25 cellular contexts compared by ENCODE assay signal in genomic region chr10:89792187-89792586, GRCh38.
"Had no signal": no experiment of that assay in that cellular context is flagged by ENCODE, and none has a peak within 500 bp of the region (broad histone marks: within the 10 kb centered on the region; RNA-seq: fewer than 3 reads in every experiment).

No MANE protein-coding gene starts in this region.

- H3K4me3 ChIP-seq: dorsolateral prefrontal cortex, hepatocyte, left ventricle myocardium inferior, sigmoid colon, smooth muscle cell, transverse colon had no signal

- H3K4me1 Mint-ChIP-seq: activated naive CD8-positive, alpha-beta T cell treated with anti-CD3 and anti-CD28 coated beads, Interleukin-2, amount 50 U/mL, for 24 hours; immature natural killer cell had no signal

- ATAC-seq: activated naive CD8-positive, alpha-beta T cell treated with anti-CD3 and anti-CD28 coated beads, Interleukin-2, amount 50 U/mL, for 24 hours; effector memory CD8-positive, alpha-beta T cell; natural killer cell treated with Interleukin-12 subunit alpha and Interleukin-12 subunit beta and Interleukin-15 and Interleukin-18, amount 100 ng/mL, for 72 hours; stimulated activated naive B cell treated with anti-CD40 and anti-IgM and Interleukin-4, amounts not matched to agents 10 μg/mL and 1 μg/mL and 100 μg/mL, for 72 hours had no signal

- H3K27ac Mint-ChIP-seq: activated CD4-positive, alpha-beta memory T cell treated with anti-CD3 and anti-CD28 coated beads, Interleukin-2, amount 10 ng/mL, durations not matched to agents 7 days and 5 days; activated naive CD8-positive, alpha-beta T cell treated with anti-CD3 and anti-CD28 coated beads, Interleukin-2, amount 50 U/mL, for 24 hours; activated T-helper 1 cell treated with anti-CD3 and anti-CD28 coated beads, Interleukin-12 subunit alpha, Interleukin-12 subunit beta, Interleukin-2, Interleukin-4 antibody, amounts not matched to agents 30 ng/mL and 10 ng/mL and 1 ng/mL, durations not matched to agents 14 hours and 24 hours and 36 hours; effector memory CD8-positive, alpha-beta T cell; immature natural killer cell; natural killer cell treated with Interleukin-12 subunit alpha and Interleukin-12 subunit beta and Interleukin-15 and Interleukin-18, amount 100 ng/mL, for 72 hours; progenitor cell of endocrine pancreas; stimulated activated naive B cell treated with anti-CD40 and anti-IgM and Interleukin-4, amounts not matched to agents 10 μg/mL and 1 μg/mL and 100 μg/mL, for 72 hours had no signal

- DNase-seq: activated CD4-positive, alpha-beta memory T cell treated with anti-CD3 and anti-CD28 coated beads, Interleukin-2, amount 10 ng/mL, durations not matched to agents 7 days and 5 days; activated CD4-positive, alpha-beta T cell treated with anti-CD3 and anti-CD28 coated beads for 48 hours; activated gamma-delta T cell; activated naive CD4-positive, alpha-beta T cell treated with anti-CD3 and anti-CD28 coated beads, Interleukin-2, amount 50 U/mL, for 16 hours; activated naive CD8-positive, alpha-beta T cell treated with anti-CD3 and anti-CD28 coated beads, Interleukin-2, amount 50 U/mL, for 24 hours; caudate nucleus; dorsolateral prefrontal cortex; effector memory CD8-positive, alpha-beta T cell; foreskin melanocyte; immature natural killer cell; kidney glomerular epithelial cell; left ventricle myocardium inferior; midbrain; retina; sigmoid colon; stimulated activated CD4-positive, alpha-beta T cell treated with anti-CD3 and anti-CD28 coated beads, Interleukin-2, amount 100 ng/mL, for 48 hours; stimulated activated CD8-positive, alpha-beta memory T cell treated with anti-CD3 and anti-CD28 coated beads, Interleukin-4, amount 100 ng/mL, for 48 hours; stimulated activated naive B cell treated with anti-CD40 and anti-IgM and Interleukin-4, amounts not matched to agents 10 μg/mL and 1 μg/mL and 100 μg/mL, for 72 hours; transverse colon had no signal

- H3K27me3 Mint-ChIP-seq: progenitor cell of endocrine pancreas had no signal

- H3K9me3 Mint-ChIP-seq: activated CD4-positive, alpha-beta memory T cell treated with anti-CD3 and anti-CD28 coated beads, Interleukin-2, amount 10 ng/mL, durations not matched to agents 7 days and 5 days; activated naive CD8-positive, alpha-beta T cell treated with anti-CD3 and anti-CD28 coated beads, Interleukin-2, amount 50 U/mL, for 24 hours; activated T-helper 1 cell treated with anti-CD3 and anti-CD28 coated beads, Interleukin-12 subunit alpha, Interleukin-12 subunit beta, Interleukin-2, Interleukin-4 antibody, amounts not matched to agents 30 ng/mL and 10 ng/mL and 1 ng/mL, durations not matched to agents 14 hours and 24 hours and 36 hours; effector memory CD8-positive, alpha-beta T cell; immature natural killer cell; natural killer cell treated with Interleukin-12 subunit alpha and Interleukin-12 subunit beta and Interleukin-15 and Interleukin-18, amount 100 ng/mL, for 72 hours; stimulated activated naive B cell treated with anti-CD40 and anti-IgM and Interleukin-4, amounts not matched to agents 10 μg/mL and 1 μg/mL and 100 μg/mL, for 72 hours had no signal

- H3K36me3 ChIP-seq: left ventricle myocardium inferior, sigmoid colon, transverse colon had no signal

- H3K27me3 ChIP-seq: dorsolateral prefrontal cortex, hepatocyte, sigmoid colon, transverse colon had no signal

- H3K36me3 Mint-ChIP-seq: immature natural killer cell; natural killer cell treated with Interleukin-12 subunit alpha and Interleukin-12 subunit beta and Interleukin-15 and Interleukin-18, amount 100 ng/mL, for 72 hours; stimulated activated naive B cell treated with anti-CD40 and anti-IgM and Interleukin-4, amounts not matched to agents 10 μg/mL and 1 μg/mL and 100 μg/mL, for 72 hours had no signal

- H3K4me3 Mint-ChIP-seq: activated CD4-positive, alpha-beta memory T cell treated with anti-CD3 and anti-CD28 coated beads, Interleukin-2, amount 10 ng/mL, durations not matched to agents 7 days and 5 days; activated naive CD8-positive, alpha-beta T cell treated with anti-CD3 and anti-CD28 coated beads, Interleukin-2, amount 50 U/mL, for 24 hours; activated T-helper 1 cell treated with anti-CD3 and anti-CD28 coated beads, Interleukin-12 subunit alpha, Interleukin-12 subunit beta, Interleukin-2, Interleukin-4 antibody, amounts not matched to agents 30 ng/mL and 10 ng/mL and 1 ng/mL, durations not matched to agents 14 hours and 24 hours and 36 hours; effector memory CD8-positive, alpha-beta T cell; immature natural killer cell; natural killer cell treated with Interleukin-12 subunit alpha and Interleukin-12 subunit beta and Interleukin-15 and Interleukin-18, amount 100 ng/mL, for 72 hours; stimulated activated naive B cell treated with anti-CD40 and anti-IgM and Interleukin-4, amounts not matched to agents 10 μg/mL and 1 μg/mL and 100 μg/mL, for 72 hours had no signal

- FAIRE-seq: urothelium cell line had no signal
